1 cellular context compared by ENCODE assay signal in genomic region chr11:119478711-119479285, GRCh38.
TF ChIP-seq lines count a peak whose summit lies in the region.

No MANE protein-coding gene starts in this region.

TF ChIP-seq in HEK293, 187 proteins besides CTCF, POLR2A, EP300 and RAD21 (continued from another document):
- TF ChIP-seq ATF2 (tag by site-specific recombination; IDR thresholded peaks at IDR 0.05; ENCODE audit: low read depth), result peak; percentile 55; the same call in 1 of the 2 replicates
